ENCODE assay signal across 28 cellular contexts in genomic region chr7:106524690-106525059, GRCh38.
"Had no signal": no experiment of that assay in that cellular context is flagged by ENCODE, and none has a peak within 500 bp of the region (broad histone marks: within the 10 kb centered on the region; RNA-seq: fewer than 3 reads in every experiment).

No MANE protein-coding gene starts in this region.

- ATAC-seq: activated CD4-positive, alpha-beta T cell treated with anti-CD3 and anti-CD28 coated beads for 36 hours; heart left ventricle; left colon; pancreas; stimulated activated memory B cell treated with anti-CD40 and anti-IgM and Interleukin-4, amounts not matched to agents 10 μg/mL and 1 μg/mL and 100 μg/mL, for 72 hours had no signal

- DNase-seq: activated CD4-positive, alpha-beta T cell treated with anti-CD3 and anti-CD28 coated beads for 36 hours; activated CD4-positive, alpha-beta T cell treated with anti-CD3 and anti-CD28 coated beads, Interleukin-2, amount 50 U/mL, for 48 hours; activated CD4-positive, CD25-positive, alpha-beta regulatory T cell; activated effector memory CD4-positive, alpha-beta T cell treated with Interleukin-2 at 50 U/mL for 16 hours; activated naive CD4-positive, alpha-beta T cell treated with anti-CD3 and anti-CD28 coated beads for 36 hours; activated naive CD8-positive, alpha-beta T cell treated with anti-CD3 and anti-CD28 coated beads, Interleukin-2, amount 10 ng/mL, durations not matched to agents 7 days and 5 days; activated T-cell treated with anti-CD3 and anti-CD28 coated beads, Interleukin-2, amount 50 U/mL, for 48 hours; amniotic stem cell; brain microvascular endothelial cell; dorsolateral prefrontal cortex; foreskin fibroblast; heart left ventricle; hypothalamus; immature natural killer cell; kidney; left colon; mammary epithelial cell; nephron progenitor cell; pancreas; sigmoid colon; small intestine; stimulated activated CD4-positive, alpha-beta T cell treated with anti-CD3 and anti-CD28 coated beads, Interleukin-1b, Interleukin-23, amount 100 ng/mL, for 48 hours; stimulated activated CD4-positive, alpha-beta T cell treated with anti-CD3 and anti-CD28 coated beads, Interleukin-4, amount 100 ng/mL, for 4 hours; stimulated activated CD8-positive, alpha-beta memory T cell treated with anti-CD3 and anti-CD28 coated beads, Interleukin-4, amount 100 ng/mL, for 48 hours; stomach; T1000; thyroid gland had no signal

- H3K9me3 Mint-ChIP-seq: activated naive CD4-positive, alpha-beta T cell treated with anti-CD3 and anti-CD28 coated beads for 36 hours; activated naive CD8-positive, alpha-beta T cell treated with anti-CD3 and anti-CD28 coated beads, Interleukin-2, amount 10 ng/mL, durations not matched to agents 7 days and 5 days; immature natural killer cell; nephron progenitor cell; stimulated activated memory B cell treated with anti-CD40 and anti-IgM and Interleukin-4, amounts not matched to agents 10 μg/mL and 1 μg/mL and 100 μg/mL, for 72 hours had no signal

- H3K36me3 Mint-ChIP-seq: activated naive CD8-positive, alpha-beta T cell treated with anti-CD3 and anti-CD28 coated beads, Interleukin-2, amount 10 ng/mL, durations not matched to agents 7 days and 5 days; immature natural killer cell; stimulated activated memory B cell treated with anti-CD40 and anti-IgM and Interleukin-4, amounts not matched to agents 10 μg/mL and 1 μg/mL and 100 μg/mL, for 72 hours had no signal

- H3K4me3 Mint-ChIP-seq: activated CD4-positive, alpha-beta T cell treated with anti-CD3 and anti-CD28 coated beads for 36 hours; activated naive CD4-positive, alpha-beta T cell treated with anti-CD3 and anti-CD28 coated beads for 36 hours; activated naive CD8-positive, alpha-beta T cell treated with anti-CD3 and anti-CD28 coated beads, Interleukin-2, amount 10 ng/mL, durations not matched to agents 7 days and 5 days; immature natural killer cell; nephron progenitor cell; stimulated activated memory B cell treated with anti-CD40 and anti-IgM and Interleukin-4, amounts not matched to agents 10 μg/mL and 1 μg/mL and 100 μg/mL, for 72 hours had no signal

- H3K4me1 Mint-ChIP-seq: immature natural killer cell; nephron progenitor cell; stimulated activated memory B cell treated with anti-CD40 and anti-IgM and Interleukin-4, amounts not matched to agents 10 μg/mL and 1 μg/mL and 100 μg/mL, for 72 hours had no signal

- H3K27ac Mint-ChIP-seq: activated CD4-positive, alpha-beta T cell treated with anti-CD3 and anti-CD28 coated beads for 36 hours; activated naive CD4-positive, alpha-beta T cell treated with anti-CD3 and anti-CD28 coated beads for 36 hours; activated naive CD8-positive, alpha-beta T cell treated with anti-CD3 and anti-CD28 coated beads, Interleukin-2, amount 10 ng/mL, durations not matched to agents 7 days and 5 days; immature natural killer cell; nephron progenitor cell; stimulated activated memory B cell treated with anti-CD40 and anti-IgM and Interleukin-4, amounts not matched to agents 10 μg/mL and 1 μg/mL and 100 μg/mL, for 72 hours had no signal
